ENCODE assay signal across 8 cellular contexts in the genomic region with DNA sequence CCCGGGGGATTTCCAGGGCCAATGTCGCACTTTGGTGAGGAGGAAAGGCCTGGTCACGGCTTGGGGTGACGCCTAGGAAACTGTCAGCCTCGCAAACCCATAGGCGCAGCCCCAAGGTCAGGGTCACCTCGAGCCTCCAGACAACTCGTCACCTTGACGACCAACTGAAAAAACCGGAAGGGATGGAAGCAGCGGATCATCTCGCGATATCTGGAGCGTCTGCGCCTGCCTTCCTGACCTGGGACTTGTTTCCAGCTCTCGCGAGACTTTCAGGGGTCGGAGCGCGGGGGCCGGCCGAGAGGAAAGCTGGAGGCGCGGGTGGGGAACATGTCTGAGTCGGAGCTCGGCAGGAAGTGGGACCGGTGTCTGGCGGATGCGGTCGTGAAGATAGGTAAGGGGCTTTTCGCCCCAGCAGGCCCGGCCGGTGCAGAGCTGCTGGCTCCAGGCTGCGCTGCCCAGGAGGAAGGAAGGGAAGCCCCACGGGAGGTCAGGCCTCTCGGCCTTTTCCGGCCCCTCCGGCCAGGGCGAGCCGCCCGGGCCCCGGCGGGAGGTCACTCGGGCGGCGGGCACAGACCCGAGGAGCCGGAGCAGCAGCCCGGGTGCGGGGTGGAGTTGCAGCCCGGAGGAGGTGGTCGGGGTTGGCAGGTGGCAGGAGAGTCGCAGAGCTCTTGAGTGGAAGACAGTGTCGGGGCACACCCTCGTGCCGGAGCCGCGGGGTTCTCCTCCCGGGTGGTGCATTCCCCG. TPM values are rescaled to one million over a fixed set of nuclear protein-coding genes. Genes with fewer than 3 reads are reported as not detected.
DNase-seq lines count a peak whose midpoint lies in the region; ATAC-seq, FAIRE-seq and TF ChIP-seq lines count a peak whose summit lies in the region.

No MANE protein-coding gene starts in this region.

- H3K4me2 ChIP-seq in keratinocyte (ENCODE audit: control insufficient read depth, extremely low read depth, insufficient read depth, low read depth, low read length) = peak overlapping the region; percentile 99

- peak overlapping the region; percentile 97 for H3K27ac ChIP-seq in keratinocyte (ENCODE audit: control insufficient read depth, insufficient read depth, low read length)

- peak overlapping the region; percentile 92 to 98 (median 95) for H3K4me3 ChIP-seq in keratinocyte (ENCODE audit: control insufficient read depth in 2 of 3, extremely low read depth in 1 of 3, insufficient read depth in 2 of 3, low read depth in 1 of 3, low read length in 3 of 3)

- peak; percentile 98 for DNase-seq in Ammon's horn (ENCODE audit: low spot score)
- peak; percentile 93 for DNase-seq in NCI-H460 (ENCODE audit: extremely low read depth, low read depth)
- DNase-seq in activated CD4-positive, alpha-beta T cell treated with anti-CD3 and anti-CD28 coated beads for 1 hour = peak; percentile 95
- peak; percentile 97 for DNase-seq in cerebellum (ENCODE audit: low spot score)
- peak; percentile 96 for DNase-seq in keratinocyte (ENCODE audit: low read depth, low spot score)
- peak; percentile 95 to 97 (median 97) for DNase-seq in stimulated activated CD4-positive, alpha-beta T cell treated with anti-CD3 and anti-CD28 coated beads, Interleukin-12 subunit alpha, Interleukin-12 subunit beta, amount 100 ng/mL, for 48 hours (ENCODE audit: low read depth in 2 of 3, low spot score in 1 of 3)

- peaks cover 50% of the 10 kb centered on the region for H3K79me2 ChIP-seq in keratinocyte (ENCODE audit: control insufficient read depth, insufficient read depth, low read length)

- ATAC-seq in HG03432 (IDR thresholded peaks at IDR 0.05; ENCODE audit: unreplicated experiment) = peak; percentile 87

- H3K9ac ChIP-seq in keratinocyte (ENCODE audit: control insufficient read depth, extremely low read depth, insufficient read depth, low read length) = peak overlapping the region; percentile 96

- peak; percentile 78 for FAIRE-seq in keratinocyte (lab: Jason Lieb, UNC)

- peaks cover 13% of the 10 kb centered on the region for H3K4me1 ChIP-seq in keratinocyte (ENCODE audit: control insufficient read depth, extremely low read depth, insufficient read depth, low read length)

- H3K9me3 ChIP-seq in keratinocyte (ENCODE audit: control insufficient read depth, low read depth, low read length) = no peaks in the 10 kb centered on the region

- H3K36me3 ChIP-seq in keratinocyte (ENCODE audit: control insufficient read depth in 2 of 2, extremely low read depth in 1 of 2, insufficient read depth in 2 of 2, low read length in 2 of 2) = peaks cover 3 to 5% of the 10 kb centered on the region in 2 experiments

- no peaks in the 10 kb centered on the region for H3K27me3 ChIP-seq in keratinocyte (ENCODE audit: control insufficient read depth, extremely low read depth, insufficient read depth, low read length)

- dilution Hi-C loops in keratinocyte (cut with MboI; ENCODE audit: extremely low pct_ligation_motif_present, low sequenced_read_pairs) = no loop called here

- H2AFZ ChIP-seq in keratinocyte (ENCODE audit: control insufficient read depth, low read length) = peak overlapping the region; percentile 99

- TF ChIP-seq CTCF in keratinocyte (optimal IDR thresholded peaks at IDR 0.05 in 1 of 3, IDR thresholded peaks at IDR 0.05 in 1 of 3, conservative IDR thresholded peaks at IDR 0.05 in 1 of 3; ENCODE audit: extremely low read depth in 1 of 3, insufficient read depth in 2 of 3, low read length in 3 of 3) = no peak

- TF ChIP-seq POLR2A in GM19193 (IDR thresholded peaks at IDR 0.05; ENCODE audit: extremely low read depth, insufficient read depth, insufficient read length) = peak; percentile 80

- H3K9me1 ChIP-seq in keratinocyte (ENCODE audit: control insufficient read depth, extremely low read depth, insufficient read depth, low read length) = no peaks in the 10 kb centered on the region

- peaks cover 3% of the 10 kb centered on the region for H4K20me1 ChIP-seq in keratinocyte (ENCODE audit: control insufficient read depth, extremely low read depth, insufficient read depth, low read length)

RNA-seq across cellular contexts. Expression of gene NBL1, which starts 47.2 kb away (rescaled TPM):
- 13.9 and 16.2 TPM in 2 replicates for total RNA-seq in NCI-H460 (2014; rRNA removed; shearing (Covaris generic))
- 9.9 and 42.1 TPM in 2 replicates for polyA plus RNA-seq in NCI-H460 (2014; cell fraction: nucleus; rRNA removed)
- total RNA-seq in cerebellum = 12.5 TPM
- 44.6 to 114 TPM (median 74.5 TPM) in 3 replicates for polyA plus RNA-seq in keratinocyte
- 12.2 TPM for polyA plus RNA-seq in keratinocyte (2011; ENCODE audit: low read depth)
- 49.2 and 113 TPM in 2 replicates for polyA plus RNA-seq in keratinocyte (2011; cell fraction: cytosol; rRNA removed)
- 38.6 and 46.1 TPM in 2 replicates for polyA plus RNA-seq in keratinocyte (2011; cell fraction: nucleus; rRNA removed)
- polyA plus RNA-seq in keratinocyte (2012; ENCODE audit: low replicate concordance) = 65.3 and 97.4 TPM in 2 replicates
- 120 to 212 TPM (median 132 TPM) in 3 replicates for polyA minus RNA-seq in keratinocyte
- 77.5 TPM for polyA minus RNA-seq in keratinocyte (2011; cell fraction: cytosol; rRNA and poly(A)+ RNA removed)
- 20.6 and 27.1 TPM in 2 replicates for polyA minus RNA-seq in keratinocyte (2011; cell fraction: nucleus; rRNA and poly(A)+ RNA removed)

Comparison
In these comparisons a context has a peak if more than half of its experiments do, and no peak if none do; other contexts are left out.
1. Peak in every context shown above with its lines: DNase-seq, ATAC-seq, H3K4me3 ChIP-seq and H3K27ac ChIP-seq.